Comparison of ENCODE assay signal across 26 cellular contexts in the genomic region with DNA sequence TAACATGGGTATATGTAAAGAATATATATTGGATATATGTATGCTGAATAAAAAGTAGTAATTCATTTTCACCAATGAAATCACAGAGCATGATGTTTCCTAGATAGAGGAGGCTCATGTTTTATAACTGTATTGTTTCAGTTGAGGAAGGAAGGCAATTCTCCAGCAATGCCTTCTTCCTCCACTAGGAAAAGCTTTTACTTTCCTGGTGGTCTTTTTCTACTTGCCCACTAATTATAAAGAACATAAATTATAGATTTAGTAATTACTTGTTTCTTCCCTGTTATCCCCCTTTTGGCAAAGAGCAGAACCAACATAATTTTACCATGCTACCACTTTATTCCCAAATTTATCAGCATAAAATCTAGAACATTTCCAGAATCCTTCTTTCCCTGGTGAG.
DNase-seq lines count a peak whose midpoint lies in the region; ATAC-seq and TF ChIP-seq lines count a peak whose summit lies in the region.
"Had no signal": no experiment of that assay in that cellular context is flagged by ENCODE, and none has a peak within 500 bp of the region (broad histone marks: within the 10 kb centered on the region; RNA-seq: fewer than 3 reads in every experiment).

No MANE protein-coding gene starts in this region.

- no peaks in the 10 kb centered on the region for H3K9me2 ChIP-seq in GM23338 (ENCODE audit: insufficient read depth)

- no peaks in the 10 kb centered on the region for H3K9me3 Mint-ChIP-seq in GM23338
- H3K9me3 Mint-ChIP-seq: activated CD4-positive, alpha-beta memory T cell treated with anti-CD3 and anti-CD28 coated beads, Interleukin-2, amount 10 ng/mL, durations not matched to agents 7 days and 5 days; dendritic cell treated with granulocyte-macrophage colony-stimulating factor and Interleukin-4, amounts not matched to agents 40 ng/mL and 50 ng/mL, for 4 days; naive thymus-derived CD8-positive, alpha-beta T cell; stimulated activated memory B cell treated with anti-CD40 and anti-IgM and Interleukin-4, amounts not matched to agents 10 μg/mL and 1 μg/mL and 100 μg/mL, for 72 hours; T-helper 2 cell treated with Interferon-gamma antibody and Interleukin-4, amounts not matched to agents 5 μg/mL and 100 μg/mL, for 36 hours had no signal

- H3K79me2 ChIP-seq in GM23338 (replicated peaks; ENCODE audit: insufficient read depth), result no peaks in the 10 kb centered on the region
- H3K79me2 ChIP-seq in smooth muscle cell (ENCODE audit: low read depth), result no peaks in the 10 kb centered on the region

- H3K9me3 ChIP-seq in WERI-Rb-1 (ENCODE audit: severe bottlenecking), result no peaks in the 10 kb centered on the region
- no peaks in the 10 kb centered on the region for H3K9me3 ChIP-seq in smooth muscle cell (replicated peaks; ENCODE audit: low read depth)
- H3K9me3 ChIP-seq: left ventricle myocardium inferior, psoas muscle had no signal

- H3K27ac ChIP-seq in GM23338 (ENCODE audit: low read depth), result no peak overlapping the region
- no peak overlapping the region for H3K27ac ChIP-seq in WERI-Rb-1
- no peak overlapping the region for H3K27ac ChIP-seq in smooth muscle cell (ENCODE audit: low read depth)
- H3K27ac ChIP-seq: HL-60, left ventricle myocardium inferior, psoas muscle, SK-N-MC, skin epidermis had no signal

- H2AFZ ChIP-seq in GM23338, result no peak overlapping the region
- H2AFZ ChIP-seq in smooth muscle cell (ENCODE audit: low read depth), result no peak overlapping the region

- TF ChIP-seq CTCF in GM23338 (conservative IDR thresholded peaks at IDR 0.05; ENCODE audit: low read depth in 2 of 2), result peak in 1 of 2 experiments; percentile 51; a peak in 2 of 4 replicates
- TF ChIP-seq CTCF in WERI-Rb-1 (IDR thresholded peaks at IDR 0.05; ENCODE audit: low read depth, low read length), result 0 out of 2 replicates have a peak, but pooled peaks have one; percentile 9
- TF ChIP-seq CTCF in fibroblast of the aortic adventitia (IDR thresholded peaks at IDR 0.05; ENCODE audit: insufficient read depth, low read length), result peak; percentile 49
- peak; percentile 24 for TF ChIP-seq CTCF in smooth muscle cell (IDR thresholded peaks at IDR 0.05; ENCODE audit: borderline replicate concordance, insufficient read depth, poor library complexity, severe bottlenecking)

- no peaks in the 10 kb centered on the region for H3K36me3 Mint-ChIP-seq in GM23338 (ENCODE audit: low read depth)
- H3K36me3 Mint-ChIP-seq: naive thymus-derived CD8-positive, alpha-beta T cell; stimulated activated memory B cell treated with anti-CD40 and anti-IgM and Interleukin-4, amounts not matched to agents 10 μg/mL and 1 μg/mL and 100 μg/mL, for 72 hours had no signal

- no peak overlapping the region for H3K4me3 Mint-ChIP-seq in GM23338
- H3K4me3 Mint-ChIP-seq: activated CD4-positive, alpha-beta memory T cell treated with anti-CD3 and anti-CD28 coated beads, Interleukin-2, amount 10 ng/mL, durations not matched to agents 7 days and 5 days; B cell; dendritic cell treated with granulocyte-macrophage colony-stimulating factor and Interleukin-4, amounts not matched to agents 40 ng/mL and 50 ng/mL, for 4 days; naive thymus-derived CD8-positive, alpha-beta T cell; stimulated activated memory B cell treated with anti-CD40 and anti-IgM and Interleukin-4, amounts not matched to agents 10 μg/mL and 1 μg/mL and 100 μg/mL, for 72 hours; T-helper 2 cell treated with Interferon-gamma antibody and Interleukin-4, amounts not matched to agents 5 μg/mL and 100 μg/mL, for 36 hours had no signal

- peaks cover 12% of the 10 kb centered on the region for H3K4me1 Mint-ChIP-seq in GM23338
- H3K4me1 Mint-ChIP-seq: activated CD4-positive, alpha-beta memory T cell treated with anti-CD3 and anti-CD28 coated beads, Interleukin-2, amount 10 ng/mL, durations not matched to agents 7 days and 5 days; B cell; naive thymus-derived CD8-positive, alpha-beta T cell; stimulated activated memory B cell treated with anti-CD40 and anti-IgM and Interleukin-4, amounts not matched to agents 10 μg/mL and 1 μg/mL and 100 μg/mL, for 72 hours had no signal

- DNase-seq in GM23338 (ENCODE audit: low spot score), result peak; percentile 20
- no peak for DNase-seq in WERI-Rb-1
- no peak for DNase-seq in fibroblast of the aortic adventitia (ENCODE audit: low read depth)
- DNase-seq in smooth muscle cell (lab: John Stamatoyannopoulos, UW; ENCODE audit: unreplicated experiment), result no peak
- DNase-seq in anterior cingulate cortex (lab: John Stamatoyannopoulos, UW), result no peak
- no peak for DNase-seq in T-helper 2 cell
- DNase-seq in OCI-M1 (lab: John Stamatoyannopoulos, UW), result no peak
- DNase-seq: activated CD4-positive, alpha-beta memory T cell treated with anti-CD3 and anti-CD28 coated beads, Interleukin-2, amount 10 ng/mL, durations not matched to agents 7 days and 5 days; activated CD4-positive, CD25-positive, alpha-beta regulatory T cell; activated effector memory CD4-positive, alpha-beta T cell treated with Interleukin-2 at 50 U/mL for 16 hours; COR-L47; DND-41; foreskin melanocyte; hippocampal formation; left ventricle myocardium inferior; naive thymus-derived CD8-positive, alpha-beta T cell; NCI-H524 treated with DMSO at 0.1 percent for 48 hours; psoas muscle had no signal

- H3K27me3 ChIP-seq in GM23338 (ENCODE audit: insufficient read depth), result no peaks in the 10 kb centered on the region
- H3K27me3 ChIP-seq in WERI-Rb-1 (ENCODE audit: insufficient read depth, low read depth, severe bottlenecking), result no peaks in the 10 kb centered on the region
- no peaks in the 10 kb centered on the region for H3K27me3 ChIP-seq in smooth muscle cell (ENCODE audit: low read depth)

- H4K20me1 ChIP-seq in GM23338 (replicated peaks; ENCODE audit: insufficient read depth) (no peaks in the 10 kb centered on the region), smooth muscle cell (ENCODE audit: low read depth) (no peaks in the 10 kb centered on the region)

- no peak for ATAC-seq in GM23338
- ATAC-seq: HepG2; naive thymus-derived CD8-positive, alpha-beta T cell; psoas muscle; stimulated activated memory B cell treated with anti-CD40 and anti-IgM and Interleukin-4, amounts not matched to agents 10 μg/mL and 1 μg/mL and 100 μg/mL, for 72 hours had no signal

- H3K27me3 Mint-ChIP-seq in GM23338 (ENCODE audit: insufficient read depth, low read depth, poor library complexity), result no peaks in the 10 kb centered on the region
- H3K27me3 Mint-ChIP-seq: B cell; dendritic cell treated with granulocyte-macrophage colony-stimulating factor and Interleukin-4, amounts not matched to agents 40 ng/mL and 50 ng/mL, for 4 days; stimulated activated memory B cell treated with anti-CD40 and anti-IgM and Interleukin-4, amounts not matched to agents 10 μg/mL and 1 μg/mL and 100 μg/mL, for 72 hours had no signal

- no peak overlapping the region for H3K9ac ChIP-seq in smooth muscle cell (ENCODE audit: low read depth)

- H3K4me2 ChIP-seq in GM23338 (no peak overlapping the region), smooth muscle cell (no peak overlapping the region)

- no peaks in the 10 kb centered on the region for H3F3A ChIP-seq in GM23338 (replicated peaks; ENCODE audit: low read depth)
- H3F3A ChIP-seq in smooth muscle cell (ENCODE audit: low read depth), result no peaks in the 10 kb centered on the region

- H3K4me3 ChIP-seq in GM23338 (no peak overlapping the region), WERI-Rb-1 (ENCODE audit: low read depth, low read length) (no peak overlapping the region), fibroblast of the aortic adventitia (ENCODE audit: low read depth, low read length) (no peak overlapping the region), smooth muscle cell (no peak overlapping the region)
- H3K4me3 ChIP-seq: left ventricle myocardium inferior, psoas muscle, SK-N-MC, skin epidermis had no signal

- H3K4me1 ChIP-seq in GM23338 (ENCODE audit: insufficient read depth), result peaks cover 6% of the 10 kb centered on the region; the same call in 1 of the 2 replicates
- H3K4me1 ChIP-seq in smooth muscle cell (ENCODE audit: low read depth), result peaks cover 3% of the 10 kb centered on the region
- H3K4me1 ChIP-seq: left ventricle myocardium inferior, psoas muscle had no signal

- H3K36me3 ChIP-seq in GM23338 (ENCODE audit: insufficient read depth), result no peaks in the 10 kb centered on the region
- H3K36me3 ChIP-seq in WERI-Rb-1, result no peaks in the 10 kb centered on the region
- no peaks in the 10 kb centered on the region for H3K36me3 ChIP-seq in smooth muscle cell (ENCODE audit: low read depth)
- H3K36me3 ChIP-seq: left ventricle myocardium inferior had no signal

- no peak overlapping the region for H3K27ac Mint-ChIP-seq in GM23338
- H3K27ac Mint-ChIP-seq: activated CD4-positive, alpha-beta memory T cell treated with anti-CD3 and anti-CD28 coated beads, Interleukin-2, amount 10 ng/mL, durations not matched to agents 7 days and 5 days; B cell; dendritic cell treated with granulocyte-macrophage colony-stimulating factor and Interleukin-4, amounts not matched to agents 40 ng/mL and 50 ng/mL, for 4 days; naive thymus-derived CD8-positive, alpha-beta T cell; stimulated activated memory B cell treated with anti-CD40 and anti-IgM and Interleukin-4, amounts not matched to agents 10 μg/mL and 1 μg/mL and 100 μg/mL, for 72 hours; T-helper 2 cell treated with Interferon-gamma antibody and Interleukin-4, amounts not matched to agents 5 μg/mL and 100 μg/mL, for 36 hours had no signal

TF ChIP-seq in GM23338, 12 proteins besides CTCF, POLR2A, EP300 and RAD21 (continues in another document):
- TF ChIP-seq, protein P1, sequence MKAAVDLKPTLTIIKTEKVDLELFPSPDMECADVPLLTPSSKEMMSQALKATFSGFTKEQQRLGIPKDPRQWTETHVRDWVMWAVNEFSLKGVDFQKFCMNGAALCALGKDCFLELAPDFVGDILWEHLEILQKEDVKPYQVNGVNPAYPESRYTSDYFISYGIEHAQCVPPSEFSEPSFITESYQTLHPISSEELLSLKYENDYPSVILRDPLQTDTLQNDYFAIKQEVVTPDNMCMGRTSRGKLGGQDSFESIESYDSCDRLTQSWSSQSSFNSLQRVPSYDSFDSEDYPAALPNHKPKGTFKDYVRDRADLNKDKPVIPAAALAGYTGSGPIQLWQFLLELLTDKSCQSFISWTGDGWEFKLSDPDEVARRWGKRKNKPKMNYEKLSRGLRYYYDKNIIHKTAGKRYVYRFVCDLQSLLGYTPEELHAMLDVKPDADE (IDR thresholded peaks at IDR 0.05), result no peak
- no peak for TF ChIP-seq ZNF114 (CRISPR knock-in tag; IDR thresholded peaks at IDR 0.05)
